15 cellular contexts compared by ENCODE assay signal in the genomic region with DNA sequence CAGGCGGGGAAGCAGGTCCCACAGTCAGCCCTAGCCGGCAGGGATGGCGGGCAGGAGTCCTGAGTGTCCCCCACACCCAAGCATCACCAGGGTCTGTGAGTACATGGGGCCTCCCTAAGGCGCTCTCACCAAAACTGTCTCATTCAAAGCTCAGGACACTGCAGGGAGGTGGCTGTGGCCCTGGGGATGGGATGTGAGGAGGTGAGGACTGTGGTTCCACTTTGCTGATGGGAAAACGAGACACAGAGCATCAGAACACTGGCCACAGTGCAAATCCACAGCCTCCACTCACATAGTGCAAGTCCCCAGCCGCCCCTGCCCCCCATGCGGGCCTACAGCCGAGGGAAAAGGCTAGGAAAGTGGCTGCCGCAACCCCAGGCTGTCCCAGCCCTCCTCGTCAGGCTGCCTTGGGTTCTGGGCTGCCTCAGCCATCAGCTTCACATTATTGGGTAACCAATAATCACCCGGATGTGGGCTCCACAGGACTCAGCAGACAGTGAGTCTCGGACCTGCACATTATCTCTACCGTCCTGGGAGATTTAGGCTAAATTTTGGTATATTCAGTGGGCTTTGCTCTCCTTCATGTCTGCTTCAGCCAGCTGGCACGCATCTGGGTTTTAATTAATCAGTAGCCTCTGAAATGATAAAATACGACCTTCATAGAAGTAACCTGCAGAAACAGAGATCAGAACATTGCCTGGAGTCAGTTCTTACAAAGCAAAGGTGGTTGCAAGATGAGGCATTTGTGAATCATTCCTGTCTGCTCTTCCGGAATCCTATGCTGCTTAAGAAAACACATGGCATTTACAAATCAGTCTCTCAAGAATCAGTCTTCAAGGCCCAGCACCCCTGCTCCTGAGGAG.
"Had no signal": no experiment of that assay in that cellular context is flagged by ENCODE, and none has a peak within 500 bp of the region (broad histone marks: within the 10 kb centered on the region; RNA-seq: fewer than 3 reads in every experiment).

No MANE protein-coding gene starts in this region.

- H3K9me3 ChIP-seq: lower lobe of right lung, mucosa of descending colon had no signal

- FAIRE-seq: small intestine had no signal

- H3K4me2 ChIP-seq: hepatocyte had no signal

- H3K4me1 ChIP-seq: lower lobe of right lung had no signal

- H3K27ac ChIP-seq: hepatocyte, lower lobe of right lung had no signal

- DNase-seq: activated CD4-positive, alpha-beta memory T cell treated with anti-CD3 and anti-CD28 coated beads for 36 hours; activated naive CD4-positive, alpha-beta T cell treated with Interleukin-2 at 50 U/mL for 16 hours; activated T-cell treated with anti-CD3 and anti-CD28 coated beads, Interleukin-2, amount 50 U/mL, for 48 hours; cortex of kidney; effector memory CD4-positive, alpha-beta T cell; lower lobe of right lung; mucosa of descending colon; naive thymus-derived CD8-positive, alpha-beta T cell; nucleus accumbens; right cardiac atrium; small intestine; stimulated activated naive B cell treated with anti-CD40 and anti-IgM and Interleukin-4, amounts not matched to agents 10 μg/mL and 1 μg/mL and 100 μg/mL, for 72 hours; T-cell; T1000 had no signal

- H3K4me3 ChIP-seq: hepatocyte, lower lobe of right lung, mucosa of descending colon had no signal

- H2AFZ ChIP-seq: hepatocyte had no signal

- H3K36me3 ChIP-seq: lower lobe of right lung had no signal
